ENCODE assay signal across 26 cellular contexts in genomic region chr3:114721209-114721608, GRCh38.
"Had no signal": no experiment of that assay in that cellular context is flagged by ENCODE, and none has a peak within 500 bp of the region (broad histone marks: within the 10 kb centered on the region; RNA-seq: fewer than 3 reads in every experiment).

No MANE protein-coding gene starts in this region.

- H3K4me3 ChIP-seq: heart left ventricle, skin epidermis, thoracic aorta had no signal

- H3K36me3 ChIP-seq: heart left ventricle, thoracic aorta had no signal

- FAIRE-seq: urothelium cell line had no signal

- H3K27me3 Mint-ChIP-seq: activated CD4-positive, alpha-beta memory T cell treated with anti-CD3 and anti-CD28 coated beads, Interleukin-2, amount 10 ng/mL, durations not matched to agents 7 days and 5 days; activated CD4-positive, alpha-beta T cell treated with anti-CD3 and anti-CD28 coated beads, Interleukin-2, amount 10 ng/mL, durations not matched to agents 7 days and 5 days; activated naive CD8-positive, alpha-beta T cell treated with anti-CD3 and anti-CD28 coated beads, Interleukin-2, amount 50 U/mL, for 24 hours; effector memory CD8-positive, alpha-beta T cell; stimulated activated naive CD8-positive, alpha-beta T cell treated with anti-CD3 and anti-CD28 coated beads, Interleukin-15, Interleukin-2, amounts not matched to agents 100 ng/mL and 50 ng/mL, for 24 hours had no signal

- H3K27ac Mint-ChIP-seq: activated CD4-positive, alpha-beta memory T cell treated with anti-CD3 and anti-CD28 coated beads, Interleukin-2, amount 10 ng/mL, durations not matched to agents 7 days and 5 days; activated CD4-positive, alpha-beta T cell treated with anti-CD3 and anti-CD28 coated beads, Interleukin-2, amount 10 ng/mL, durations not matched to agents 7 days and 5 days; activated naive CD4-positive, alpha-beta T cell treated with anti-CD3 and anti-CD28 coated beads for 36 hours; activated naive CD8-positive, alpha-beta T cell treated with anti-CD3 and anti-CD28 coated beads, Interleukin-2, amount 50 U/mL, for 24 hours; effector memory CD8-positive, alpha-beta T cell; stimulated activated effector memory CD8-positive, alpha-beta T cell treated with anti-CD3 and anti-CD28 coated beads, Interleukin-12 subunit alpha, Interleukin-12 subunit beta, amount 100 ng/mL, for 72 hours; stimulated activated naive CD8-positive, alpha-beta T cell treated with anti-CD3 and anti-CD28 coated beads, Interleukin-15, Interleukin-2, amounts not matched to agents 100 ng/mL and 50 ng/mL, for 24 hours; T-helper 1 cell treated with Interleukin-12 subunit alpha and Interleukin-12 subunit beta and Interleukin-4 antibody, amounts not matched to agents 30 μg/mL and 1 μg/mL, for 36 hours had no signal

- H3K9me3 Mint-ChIP-seq: activated CD4-positive, alpha-beta memory T cell treated with anti-CD3 and anti-CD28 coated beads, Interleukin-2, amount 10 ng/mL, durations not matched to agents 7 days and 5 days; activated naive CD4-positive, alpha-beta T cell treated with anti-CD3 and anti-CD28 coated beads for 36 hours; activated naive CD8-positive, alpha-beta T cell treated with anti-CD3 and anti-CD28 coated beads, Interleukin-2, amount 50 U/mL, for 24 hours; effector memory CD8-positive, alpha-beta T cell; nephron; stimulated activated effector memory CD8-positive, alpha-beta T cell treated with anti-CD3 and anti-CD28 coated beads, Interleukin-12 subunit alpha, Interleukin-12 subunit beta, amount 100 ng/mL, for 72 hours; stimulated activated naive CD8-positive, alpha-beta T cell treated with anti-CD3 and anti-CD28 coated beads, Interleukin-15, Interleukin-2, amounts not matched to agents 100 ng/mL and 50 ng/mL, for 24 hours; T-helper 1 cell treated with Interleukin-12 subunit alpha and Interleukin-12 subunit beta and Interleukin-4 antibody, amounts not matched to agents 30 μg/mL and 1 μg/mL, for 36 hours had no signal

- H3K36me3 Mint-ChIP-seq: stimulated activated effector memory CD8-positive, alpha-beta T cell treated with anti-CD3 and anti-CD28 coated beads, Interleukin-12 subunit alpha, Interleukin-12 subunit beta, amount 100 ng/mL, for 72 hours had no signal

- ATAC-seq: effector memory CD8-positive, alpha-beta T cell; heart left ventricle; left colon; sciatic nerve had no signal

- H3K27ac ChIP-seq: heart left ventricle, skin epidermis, thoracic aorta had no signal

- H3K9me3 ChIP-seq: heart left ventricle, thoracic aorta had no signal

- H3K4me3 Mint-ChIP-seq: activated CD4-positive, alpha-beta memory T cell treated with anti-CD3 and anti-CD28 coated beads, Interleukin-2, amount 10 ng/mL, durations not matched to agents 7 days and 5 days; activated CD4-positive, alpha-beta T cell treated with anti-CD3 and anti-CD28 coated beads, Interleukin-2, amount 10 ng/mL, durations not matched to agents 7 days and 5 days; activated naive CD4-positive, alpha-beta T cell treated with anti-CD3 and anti-CD28 coated beads for 36 hours; activated naive CD8-positive, alpha-beta T cell treated with anti-CD3 and anti-CD28 coated beads, Interleukin-2, amount 50 U/mL, for 24 hours; nephron; stimulated activated effector memory CD8-positive, alpha-beta T cell treated with anti-CD3 and anti-CD28 coated beads, Interleukin-12 subunit alpha, Interleukin-12 subunit beta, amount 100 ng/mL, for 72 hours; stimulated activated naive CD8-positive, alpha-beta T cell treated with anti-CD3 and anti-CD28 coated beads, Interleukin-15, Interleukin-2, amounts not matched to agents 100 ng/mL and 50 ng/mL, for 24 hours; T-helper 1 cell treated with Interleukin-12 subunit alpha and Interleukin-12 subunit beta and Interleukin-4 antibody, amounts not matched to agents 30 μg/mL and 1 μg/mL, for 36 hours had no signal

- DNase-seq: activated CD4-positive, alpha-beta memory T cell treated with anti-CD3 and anti-CD28 coated beads, Interleukin-2, amount 10 ng/mL, durations not matched to agents 7 days and 5 days; activated CD4-positive, alpha-beta T cell treated with anti-CD3 and anti-CD28 coated beads for 1 hour; activated CD4-positive, alpha-beta T cell treated with anti-CD3 and anti-CD28 coated beads, Interleukin-2, amount 10 ng/mL, durations not matched to agents 7 days and 5 days; activated effector memory CD4-positive, alpha-beta T cell treated with anti-CD3 and anti-CD28 coated beads, Interleukin-2, amount 50 U/mL, for 16 hours; activated naive CD4-positive, alpha-beta T cell treated with anti-CD3 and anti-CD28 coated beads for 36 hours; activated naive CD8-positive, alpha-beta T cell treated with anti-CD3 and anti-CD28 coated beads, Interleukin-2, amount 50 U/mL, for 24 hours; amygdala; caudate nucleus; cortex of kidney; effector memory CD8-positive, alpha-beta T cell; heart left ventricle; left colon; mammary epithelial cell; posterior cingulate gyrus; stimulated activated CD4-positive, alpha-beta T cell treated with anti-CD3 and anti-CD28 coated beads, Interleukin-4, amount 100 ng/mL, for 24 hours; SW 1271; T1000; trophoblast cell had no signal
